29 cellular contexts compared by ENCODE assay signal in genomic region chr4:52795533-52795932, GRCh38. TPM values are rescaled to one million over a fixed set of nuclear protein-coding genes. Genes with fewer than 3 reads are reported as not detected.
"Had no signal": no experiment of that assay in that cellular context is flagged by ENCODE, and none has a peak within 500 bp of the region (broad histone marks: within the 10 kb centered on the region; RNA-seq: fewer than 3 reads in every experiment).

No MANE protein-coding gene starts in this region.

- H3K27me3 ChIP-seq: colonic mucosa, dorsolateral prefrontal cortex, esophagus muscularis mucosa, esophagus squamous epithelium, foreskin keratinocyte, gastrocnemius medialis, gastroesophageal sphincter, heart left ventricle, heart right ventricle, hepatocyte had no signal

- DNase-seq: colonic mucosa; cortex of kidney; dermis blood vessel endothelial cell; dorsolateral prefrontal cortex; effector CD4-positive, alpha-beta T cell; effector CD8-positive, alpha-beta T cell; effector memory CD4-positive, alpha-beta T cell; effector memory CD8-positive, alpha-beta T cell; endodermal cell; erythroblast; esophagus squamous epithelium; foreskin fibroblast; foreskin keratinocyte; foreskin melanocyte; gastrocnemius medialis; glutamatergic neuron; head of caudate nucleus; heart left ventricle; heart right ventricle had no signal

- H3K4me2 ChIP-seq: hepatocyte had no signal

- H3K36me3 ChIP-seq: colonic mucosa, esophagus muscularis mucosa, esophagus squamous epithelium, gastrocnemius medialis, gastroesophageal sphincter, heart left ventricle, heart right ventricle had no signal

- ATAC-seq: effector memory CD8-positive, alpha-beta T cell; esophagus mucosa; foreskin keratinocyte; gastrocnemius medialis; gastroesophageal sphincter; heart left ventricle; heart right ventricle had no signal

- H3K27me3 Mint-ChIP-seq: dendritic cell treated with granulocyte-macrophage colony-stimulating factor and Interleukin-4, amounts not matched to agents 40 ng/mL and 50 ng/mL, for 4 days had no signal

- H3K4me3 ChIP-seq: colonic mucosa, coronary artery, dorsolateral prefrontal cortex, esophagus muscularis mucosa, esophagus squamous epithelium, gastrocnemius medialis, gastroesophageal sphincter, heart left ventricle, heart right ventricle, hepatocyte had no signal

- H3K4me3 Mint-ChIP-seq: dendritic cell treated with granulocyte-macrophage colony-stimulating factor and Interleukin-4, amounts not matched to agents 40 ng/mL and 50 ng/mL, for 4 days; effector memory CD8-positive, alpha-beta T cell; endodermal cell had no signal

- H3K9me3 ChIP-seq: colonic mucosa, esophagus muscularis mucosa, esophagus squamous epithelium, gastrocnemius medialis, gastroesophageal sphincter, heart left ventricle, heart right ventricle had no signal

- H3K9me3 Mint-ChIP-seq: effector memory CD8-positive, alpha-beta T cell; endodermal cell had no signal

- H3K79me2 ChIP-seq: hepatocyte had no signal

- H3K27ac ChIP-seq: colonic mucosa, coronary artery, dorsolateral prefrontal cortex, epithelial cell of prostate, esophagus muscularis mucosa, esophagus squamous epithelium, foreskin keratinocyte, gastrocnemius medialis, gastroesophageal sphincter, heart left ventricle, heart right ventricle, hepatocyte had no signal

- H2AFZ ChIP-seq: hepatocyte had no signal

- FAIRE-seq: endometrium, endothelial cell of umbilical vein, frontal cortex had no signal

- H3K4me1 ChIP-seq: colonic mucosa, esophagus muscularis mucosa, esophagus squamous epithelium, foreskin keratinocyte, gastrocnemius medialis, gastroesophageal sphincter, heart left ventricle, heart right ventricle had no signal

- H3K27ac Mint-ChIP-seq: dendritic cell treated with granulocyte-macrophage colony-stimulating factor and Interleukin-4, amounts not matched to agents 40 ng/mL and 50 ng/mL, for 4 days; effector memory CD8-positive, alpha-beta T cell; endodermal cell had no signal

RNA-seq across cellular contexts. Expression of gene ERVMER34-1, which starts 44.3 kb away (rescaled TPM):
- total RNA-seq: endothelial cell of umbilical vein, gastrocnemius medialis had no signal
